ENCODE assay signal across 8 cellular contexts in genomic region chr9:136949817-136950655, GRCh38. TPM values are rescaled to one million over a fixed set of nuclear protein-coding genes. Genes with fewer than 3 reads are reported as not detected.
A peak's percentile ranks its signal among the peaks of the same experiment; 100 is the strongest.
DNase-seq lines count a peak whose midpoint lies in the region; ATAC-seq, FAIRE-seq and TF ChIP-seq lines count a peak whose summit lies in the region.

No MANE protein-coding gene starts in this region.

- TF ChIP-seq POLR2A in endothelial cell of umbilical vein (IDR thresholded peaks at IDR 0.05; ENCODE audit: low read depth, low read length) = peak; percentile 57

- no peaks in the 10 kb centered on the region for H3K9me1 ChIP-seq in endothelial cell of umbilical vein (replicated peaks; ENCODE audit: control insufficient read depth, extremely low read depth, insufficient read depth, low read length)

- POLR2A ChIA-PET in endothelial cell of umbilical vein (lab: Charles Lee) = interaction anchor here (0.6 kb wide), 1 partner anchor 28 kb away, joined by 7 read pairs; no protein-coding TSS in a partner anchor

- no peaks in the 10 kb centered on the region for H3K36me3 ChIP-seq in endothelial cell of umbilical vein (ENCODE audit: control insufficient read depth in 2 of 2, extremely low read depth in 1 of 2, insufficient read depth in 2 of 2, low read length in 2 of 2)

- CTCF ChIA-PET in endothelial cell of umbilical vein (lab: Charles Lee) = interaction anchor here (0.8 to 1.0 kb wide), 3 partner anchors 42 to 85 kb away, joined by 4 to 6 read pairs (median 5); partner anchors contain the start of gene PAXX

- no peaks in the 10 kb centered on the region for H3K27me3 ChIP-seq in endothelial cell of umbilical vein (ENCODE audit: control insufficient read depth in 2 of 2, insufficient read depth in 2 of 2, low read length in 2 of 2)

- peak; percentile 72 for ATAC-seq in GM19468 (IDR thresholded peaks at IDR 0.05; ENCODE audit: extremely low read depth, unreplicated experiment)

- dilution Hi-C loops in endothelial cell of umbilical vein (cut with MboI; ENCODE audit: extremely low pct_ligation_motif_present, low sequenced_read_pairs) = loop anchor here (25.0 kb wide), 1 partner anchor 138 kb away; the partner anchor contains the start of gene RABL6

- H3K9me3 ChIP-seq in endothelial cell of umbilical vein (replicated peaks; ENCODE audit: control insufficient read depth, insufficient read depth, low read length) = no peaks in the 10 kb centered on the region

- peak overlapping the region; percentile 83 for H2AFZ ChIP-seq in endothelial cell of umbilical vein (ENCODE audit: low read depth, low read length)

- peaks cover 5% of the 10 kb centered on the region for H3K4me1 ChIP-seq in endothelial cell of umbilical vein (ENCODE audit: control insufficient read depth, extremely low read depth, insufficient read depth, low read length)

- FAIRE-seq in endothelial cell of umbilical vein (lab: Jason Lieb, UNC) = peak; percentile 89

- peak overlapping the region; percentile 54 for H3K4me2 ChIP-seq in endothelial cell of umbilical vein (ENCODE audit: insufficient read depth, low read length)

- TF ChIP-seq CTCF in endothelial cell of umbilical vein (IDR thresholded peaks at IDR 0.05; ENCODE audit: extremely low read depth in 1 of 2, insufficient read depth in 1 of 2, low read depth in 1 of 2, low read length in 2 of 2) = no peak

- no peak overlapping the region for H3K27ac ChIP-seq in endothelial cell of umbilical vein (ENCODE audit: insufficient read depth, low read depth, low read length)

- intact Hi-C loops in endothelial cell of umbilical vein (cut with micrococcal nuclease) = loop anchor here (2.0 to 5.0 kb wide), 2 partner anchors 29 to 42 kb away; partner anchors contain the start of gene PAXX

- H3K79me2 ChIP-seq in endothelial cell of umbilical vein (ENCODE audit: control insufficient read depth, insufficient read depth, low read length) = no peaks in the 10 kb centered on the region

- peak overlapping the region; percentile 4 to 77 (median 9) for H3K4me3 ChIP-seq in endothelial cell of umbilical vein (replicated peaks in 1 of 3; ENCODE audit: insufficient read depth in 1 of 3, low read depth in 1 of 3, low read length in 3 of 3)

- no peaks in the 10 kb centered on the region for H4K20me1 ChIP-seq in endothelial cell of umbilical vein (replicated peaks; ENCODE audit: control insufficient read depth, extremely low read depth, insufficient read depth, low read length)

- peak; percentile 95 for DNase-seq in COR-L47 (lab: John Stamatoyannopoulos, UW)
- DNase-seq in HT-29 (ENCODE audit: low spot score) = peak; percentile 97
- peak; percentile 92 to 97 for DNase-seq in NOMO-1 (lab: John Stamatoyannopoulos, UW; ENCODE audit: unreplicated experiment in 2 of 2)
- DNase-seq in activated CD8-positive, alpha-beta memory T cell treated with anti-CD3 and anti-CD28 coated beads, Interleukin-2, amount 50 U/mL, for 24 hours (ENCODE audit: extremely low read depth) = peak; percentile 93
- peak; percentile 93 for DNase-seq in endothelial cell of umbilical vein (ENCODE audit: low read depth, low spot score)
- DNase-seq in midbrain (lab: John Stamatoyannopoulos, UW) = peak; percentile 95
- DNase-seq in stimulated activated CD8-positive, alpha-beta memory T cell treated with anti-CD3 and anti-CD28 coated beads, Interleukin-15, amount 100 ng/mL, for 48 hours (ENCODE audit: low read depth in 2 of 2) = peak; percentile 94

- peak overlapping the region; percentile 25 for H3K9ac ChIP-seq in endothelial cell of umbilical vein (replicated peaks; ENCODE audit: extremely low read depth, insufficient read depth, low read length)

- no TSS peak for BruUV-seq in endothelial cell of umbilical vein (replicated peaks; lab: Mats Ljungman, UMichigan)

TF ChIP-seq in endothelial cell of umbilical vein, 7 proteins besides CTCF, POLR2A, EP300 and RAD21:
- no peak for TF ChIP-seq GATA2 (IDR thresholded peaks at IDR 0.05; ENCODE audit: insufficient read depth, insufficient read length, low read depth, low read length)
- TF ChIP-seq, protein P1, sequence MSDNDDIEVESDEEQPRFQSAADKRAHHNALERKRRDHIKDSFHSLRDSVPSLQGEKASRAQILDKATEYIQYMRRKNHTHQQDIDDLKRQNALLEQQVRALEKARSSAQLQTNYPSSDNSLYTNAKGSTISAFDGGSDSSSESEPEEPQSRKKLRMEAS (IDR thresholded peaks at IDR 0.05; ENCODE audit: insufficient read depth, insufficient read length) = peak; percentile 98
- TF ChIP-seq POLR2AphosphoS5 (IDR thresholded peaks at IDR 0.05; ENCODE audit: insufficient read depth, low read depth, low read length) = peak; percentile 53

RNA-seq across cellular contexts. Expression of gene LCN12, which starts 2.0 kb away (rescaled TPM):
- total RNA-seq in HT-29 (2014; rRNA removed; shearing (Covaris generic)) = 0.58 and 0.94 TPM in 2 replicates
- total RNA-seq in endothelial cell of umbilical vein = 0.35 TPM in 1 of 2 replicates, not detected in the other
- polyA plus RNA-seq in endothelial cell of umbilical vein = 0.52 and 0.62 TPM in 2 replicates
- polyA plus RNA-seq in endothelial cell of umbilical vein (2011; cell fraction: cytosol; rRNA removed) = 0.08 TPM in 1 of 2 replicates, not detected in the other
- polyA plus RNA-seq in endothelial cell of umbilical vein (2011; cell fraction: nucleus; rRNA removed) = 1.5 and 5.1 TPM in 2 replicates
- 0.15 and 0.75 TPM in 2 replicates for polyA plus RNA-seq in endothelial cell of umbilical vein (2012)
- polyA minus RNA-seq in endothelial cell of umbilical vein = not detected in 2 replicates
- polyA minus RNA-seq in endothelial cell of umbilical vein (2011; cell fraction: cytosol; rRNA and poly(A)+ RNA removed) = not detected
- polyA minus RNA-seq in endothelial cell of umbilical vein (2011; cell fraction: nucleus; rRNA and poly(A)+ RNA removed) = 0.72 TPM in 1 of 2 replicates, not detected in the other

RNA-seq across cellular contexts. Expression of gene C8G, which starts 5.0 kb away (rescaled TPM):
- total RNA-seq in HT-29 (2014; rRNA removed; shearing (Covaris generic)) = 0.71 and 2.6 TPM in 2 replicates
- total RNA-seq in endothelial cell of umbilical vein = 1.4 and 1.9 TPM in 2 replicates
- polyA plus RNA-seq in endothelial cell of umbilical vein = 0.47 and 0.70 TPM in 2 replicates
- 0.19 and 0.23 TPM in 2 replicates for polyA plus RNA-seq in endothelial cell of umbilical vein (2011; cell fraction: cytosol; rRNA removed)
- 2.1 and 2.5 TPM in 2 replicates for polyA plus RNA-seq in endothelial cell of umbilical vein (2011; cell fraction: nucleus; rRNA removed)
- polyA plus RNA-seq in endothelial cell of umbilical vein (2012) = 1.0 and 1.2 TPM in 2 replicates
- polyA minus RNA-seq in endothelial cell of umbilical vein = 0.57 TPM in 1 of 2 replicates, not detected in the other
- not detected for polyA minus RNA-seq in endothelial cell of umbilical vein (2011; cell fraction: cytosol; rRNA and poly(A)+ RNA removed)
- 1.3 and 1.9 TPM in 2 replicates for polyA minus RNA-seq in endothelial cell of umbilical vein (2011; cell fraction: nucleus; rRNA and poly(A)+ RNA removed)

RNA-seq across cellular contexts. Expression of gene FBXW5, which starts 5.5 kb away (rescaled TPM):
- 379 and 389 TPM in 2 replicates for total RNA-seq in HT-29 (2014; rRNA removed; shearing (Covaris generic))
- total RNA-seq in endothelial cell of umbilical vein = 95.6 and 97.3 TPM in 2 replicates
- 151 and 209 TPM in 2 replicates for polyA plus RNA-seq in endothelial cell of umbilical vein
- 45.3 and 70.5 TPM in 2 replicates for polyA plus RNA-seq in endothelial cell of umbilical vein (2011; cell fraction: cytosol; rRNA removed)
- 141 and 147 TPM in 2 replicates for polyA plus RNA-seq in endothelial cell of umbilical vein (2011; cell fraction: nucleus; rRNA removed)
- 49.5 and 69.6 TPM in 2 replicates for polyA plus RNA-seq in endothelial cell of umbilical vein (2012)
- polyA minus RNA-seq in endothelial cell of umbilical vein = 71.4 and 98.0 TPM in 2 replicates
- polyA minus RNA-seq in endothelial cell of umbilical vein (2011; cell fraction: cytosol; rRNA and poly(A)+ RNA removed) = 157 TPM
- polyA minus RNA-seq in endothelial cell of umbilical vein (2011; cell fraction: nucleus; rRNA and poly(A)+ RNA removed) = 30.7 and 57.3 TPM in 2 replicates

RNA-seq across cellular contexts. Expression of gene PTGDS, which starts 27.3 kb away (rescaled TPM):
- total RNA-seq in HT-29 (2014; rRNA removed; shearing (Covaris generic)) = not detected in 2 replicates
- not detected in 2 replicates for total RNA-seq in endothelial cell of umbilical vein
- polyA plus RNA-seq in endothelial cell of umbilical vein = not detected in 2 replicates
- not detected in 2 replicates for polyA plus RNA-seq in endothelial cell of umbilical vein (2011; cell fraction: cytosol; rRNA removed)
- polyA plus RNA-seq in endothelial cell of umbilical vein (2011; cell fraction: nucleus; rRNA removed) = 0.28 TPM in 1 of 2 replicates, not detected in the other
- polyA plus RNA-seq in endothelial cell of umbilical vein (2012) = 0.30 TPM in 1 of 2 replicates, not detected in the other
- 0.40 TPM in 1 of 2 replicates, not detected in the other for polyA minus RNA-seq in endothelial cell of umbilical vein
- 5.9 TPM for polyA minus RNA-seq in endothelial cell of umbilical vein (2011; cell fraction: cytosol; rRNA and poly(A)+ RNA removed)
- polyA minus RNA-seq in endothelial cell of umbilical vein (2011; cell fraction: nucleus; rRNA and poly(A)+ RNA removed) = not detected in 2 replicates

RNA-seq across cellular contexts. Expression of gene LCNL1, which starts 32.8 kb away (rescaled TPM):
- not detected in 2 replicates for total RNA-seq in HT-29 (2014; rRNA removed; shearing (Covaris generic))
- total RNA-seq in endothelial cell of umbilical vein = not detected in 2 replicates
- polyA plus RNA-seq in endothelial cell of umbilical vein = not detected in 2 replicates
- not detected in 2 replicates for polyA plus RNA-seq in endothelial cell of umbilical vein (2011; cell fraction: cytosol; rRNA removed)
- polyA plus RNA-seq in endothelial cell of umbilical vein (2011; cell fraction: nucleus; rRNA removed) = 0.06 and 0.20 TPM in 2 replicates
- polyA plus RNA-seq in endothelial cell of umbilical vein (2012) = 0.08 TPM in 1 of 2 replicates, not detected in the other
- not detected in 2 replicates for polyA minus RNA-seq in endothelial cell of umbilical vein
- 1.2 TPM for polyA minus RNA-seq in endothelial cell of umbilical vein (2011; cell fraction: cytosol; rRNA and poly(A)+ RNA removed)
- not detected in 2 replicates for polyA minus RNA-seq in endothelial cell of umbilical vein (2011; cell fraction: nucleus; rRNA and poly(A)+ RNA removed)
